In the genomic region with DNA sequence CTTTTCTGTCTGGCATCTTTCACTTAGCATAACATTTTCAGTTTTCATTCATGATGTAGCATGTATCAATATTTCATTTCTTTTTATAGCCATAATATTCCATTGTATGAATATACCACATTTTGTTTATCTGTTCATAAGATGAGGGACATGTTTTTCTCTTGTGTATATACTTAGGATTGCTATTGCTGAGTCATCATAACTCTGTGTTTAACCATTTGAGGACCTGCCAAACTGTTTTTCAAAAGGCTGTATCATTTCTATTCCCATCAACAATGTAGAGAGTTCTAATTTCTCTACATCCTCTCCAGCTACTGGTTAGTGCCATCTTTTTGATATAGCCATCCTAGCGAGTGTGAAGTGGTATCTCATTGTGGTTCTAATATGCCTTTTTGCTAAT, we compare ENCODE assay signal across 1 cellular context.
TF ChIP-seq lines count a peak whose summit lies in the region.

No MANE protein-coding gene starts in this region.

TF ChIP-seq in K562, 482 proteins besides CTCF, POLR2A, EP300 and RAD21 (continued from another document and continues in another):
- no peak for TF ChIP-seq KAT8 (IDR thresholded peaks at IDR 0.05; ENCODE audit: low read depth)
- no peak for TF ChIP-seq ZBTB17 (CRISPR knock-in tag; IDR thresholded peaks at IDR 0.05)
- TF ChIP-seq ZFP91 (CRISPR knock-in tag; IDR thresholded peaks at IDR 0.05) = no peak
- TF ChIP-seq RBM15 (IDR thresholded peaks at IDR 0.05; ENCODE audit: insufficient read depth, low read length) = no peak
- TF ChIP-seq MLLT1 (IDR thresholded peaks at IDR 0.05) = no peak
- TF ChIP-seq, protein P1, sequence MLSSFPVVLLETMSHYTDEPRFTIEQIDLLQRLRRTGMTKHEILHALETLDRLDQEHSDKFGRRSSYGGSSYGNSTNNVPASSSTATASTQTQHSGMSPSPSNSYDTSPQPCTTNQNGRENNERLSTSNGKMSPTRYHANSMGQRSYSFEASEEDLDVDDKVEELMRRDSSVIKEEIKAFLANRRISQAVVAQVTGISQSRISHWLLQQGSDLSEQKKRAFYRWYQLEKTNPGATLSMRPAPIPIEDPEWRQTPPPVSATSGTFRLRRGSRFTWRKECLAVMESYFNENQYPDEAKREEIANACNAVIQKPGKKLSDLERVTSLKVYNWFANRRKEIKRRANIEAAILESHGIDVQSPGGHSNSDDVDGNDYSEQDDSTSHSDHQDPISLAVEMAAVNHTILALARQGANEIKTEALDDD (IDR thresholded peaks at IDR 0.05) = no peak
- TF ChIP-seq KAT2B (IDR thresholded peaks at IDR 0.05; ENCODE audit: low read depth, low read length) = no peak
- TF ChIP-seq KAT7 (CRISPR knock-in tag; IDR thresholded peaks at IDR 0.05; ENCODE audit: borderline replicate concordance) = no peak
- 0 out of 2 replicates have a peak, but pooled peaks have one; percentile 44 for TF ChIP-seq HDAC2 (IDR thresholded peaks at IDR 0.05)
- TF ChIP-seq RNF2 (IDR thresholded peaks at IDR 0.05) = no peak
- TF ChIP-seq XRCC3 (IDR thresholded peaks at IDR 0.05) = no peak
- TF ChIP-seq ZNF408 (CRISPR knock-in tag; IDR thresholded peaks at IDR 0.05; ENCODE audit: low read depth) = no peak
- no peak for TF ChIP-seq ZKSCAN8 (CRISPR knock-in tag; IDR thresholded peaks at IDR 0.05)
- TF ChIP-seq SREBF1 (IDR thresholded peaks at IDR 0.05; ENCODE audit: borderline replicate concordance, low read depth, low read length) = no peak
- no peak for TF ChIP-seq ZNF431 (CRISPR knock-in tag; IDR thresholded peaks at IDR 0.05)
- TF ChIP-seq CREB3L1 (IDR thresholded peaks at IDR 0.05; ENCODE audit: borderline replicate concordance, low read depth) = no peak
- no peak for TF ChIP-seq LCOR (CRISPR knock-in tag; IDR thresholded peaks at IDR 0.05)
- no peak for TF ChIP-seq ZFP1 (CRISPR knock-in tag; IDR thresholded peaks at IDR 0.05)
- TF ChIP-seq ZC3H8 (IDR thresholded peaks at IDR 0.05) = no peak
- no peak for TF ChIP-seq CEBPB (tag; IDR thresholded peaks at IDR 0.05)
- TF ChIP-seq ATF7 (IDR thresholded peaks at IDR 0.05) = no peak
- TF ChIP-seq U2AF2 (optimal IDR thresholded peaks at IDR 0.05; ENCODE audit: low read depth, low read length) = no peak
- TF ChIP-seq ZNF165 (CRISPR knock-in tag; IDR thresholded peaks at IDR 0.05; ENCODE audit: borderline replicate concordance) = no peak
- TF ChIP-seq HNRNPLL (IDR thresholded peaks at IDR 0.05; ENCODE audit: low read depth, low read length, poor library complexity, severe bottlenecking) = no peak
- no peak for TF ChIP-seq HNRNPK (IDR thresholded peaks at IDR 0.05; ENCODE audit: low read depth, low read length, poor library complexity, severe bottlenecking)
- TF ChIP-seq CREB1 (IDR thresholded peaks at IDR 0.05) = no peak
- TF ChIP-seq CREB1 (CRISPR knock-in tag; IDR thresholded peaks at IDR 0.05) = no peak
- no peak for TF ChIP-seq KDM1A (IDR thresholded peaks at IDR 0.05)
- TF ChIP-seq, protein P2, sequence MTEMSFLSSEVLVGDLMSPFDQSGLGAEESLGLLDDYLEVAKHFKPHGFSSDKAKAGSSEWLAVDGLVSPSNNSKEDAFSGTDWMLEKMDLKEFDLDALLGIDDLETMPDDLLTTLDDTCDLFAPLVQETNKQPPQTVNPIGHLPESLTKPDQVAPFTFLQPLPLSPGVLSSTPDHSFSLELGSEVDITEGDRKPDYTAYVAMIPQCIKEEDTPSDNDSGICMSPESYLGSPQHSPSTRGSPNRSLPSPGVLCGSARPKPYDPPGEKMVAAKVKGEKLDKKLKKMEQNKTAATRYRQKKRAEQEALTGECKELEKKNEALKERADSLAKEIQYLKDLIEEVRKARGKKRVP (CRISPR knock-in tag; IDR thresholded peaks at IDR 0.05) = no peak
- TF ChIP-seq CBFB (CRISPR knock-in tag; IDR thresholded peaks at IDR 0.05) = no peak
- no peak for TF ChIP-seq HDAC1 (IDR thresholded peaks at IDR 0.05)
- TF ChIP-seq, protein P3, sequence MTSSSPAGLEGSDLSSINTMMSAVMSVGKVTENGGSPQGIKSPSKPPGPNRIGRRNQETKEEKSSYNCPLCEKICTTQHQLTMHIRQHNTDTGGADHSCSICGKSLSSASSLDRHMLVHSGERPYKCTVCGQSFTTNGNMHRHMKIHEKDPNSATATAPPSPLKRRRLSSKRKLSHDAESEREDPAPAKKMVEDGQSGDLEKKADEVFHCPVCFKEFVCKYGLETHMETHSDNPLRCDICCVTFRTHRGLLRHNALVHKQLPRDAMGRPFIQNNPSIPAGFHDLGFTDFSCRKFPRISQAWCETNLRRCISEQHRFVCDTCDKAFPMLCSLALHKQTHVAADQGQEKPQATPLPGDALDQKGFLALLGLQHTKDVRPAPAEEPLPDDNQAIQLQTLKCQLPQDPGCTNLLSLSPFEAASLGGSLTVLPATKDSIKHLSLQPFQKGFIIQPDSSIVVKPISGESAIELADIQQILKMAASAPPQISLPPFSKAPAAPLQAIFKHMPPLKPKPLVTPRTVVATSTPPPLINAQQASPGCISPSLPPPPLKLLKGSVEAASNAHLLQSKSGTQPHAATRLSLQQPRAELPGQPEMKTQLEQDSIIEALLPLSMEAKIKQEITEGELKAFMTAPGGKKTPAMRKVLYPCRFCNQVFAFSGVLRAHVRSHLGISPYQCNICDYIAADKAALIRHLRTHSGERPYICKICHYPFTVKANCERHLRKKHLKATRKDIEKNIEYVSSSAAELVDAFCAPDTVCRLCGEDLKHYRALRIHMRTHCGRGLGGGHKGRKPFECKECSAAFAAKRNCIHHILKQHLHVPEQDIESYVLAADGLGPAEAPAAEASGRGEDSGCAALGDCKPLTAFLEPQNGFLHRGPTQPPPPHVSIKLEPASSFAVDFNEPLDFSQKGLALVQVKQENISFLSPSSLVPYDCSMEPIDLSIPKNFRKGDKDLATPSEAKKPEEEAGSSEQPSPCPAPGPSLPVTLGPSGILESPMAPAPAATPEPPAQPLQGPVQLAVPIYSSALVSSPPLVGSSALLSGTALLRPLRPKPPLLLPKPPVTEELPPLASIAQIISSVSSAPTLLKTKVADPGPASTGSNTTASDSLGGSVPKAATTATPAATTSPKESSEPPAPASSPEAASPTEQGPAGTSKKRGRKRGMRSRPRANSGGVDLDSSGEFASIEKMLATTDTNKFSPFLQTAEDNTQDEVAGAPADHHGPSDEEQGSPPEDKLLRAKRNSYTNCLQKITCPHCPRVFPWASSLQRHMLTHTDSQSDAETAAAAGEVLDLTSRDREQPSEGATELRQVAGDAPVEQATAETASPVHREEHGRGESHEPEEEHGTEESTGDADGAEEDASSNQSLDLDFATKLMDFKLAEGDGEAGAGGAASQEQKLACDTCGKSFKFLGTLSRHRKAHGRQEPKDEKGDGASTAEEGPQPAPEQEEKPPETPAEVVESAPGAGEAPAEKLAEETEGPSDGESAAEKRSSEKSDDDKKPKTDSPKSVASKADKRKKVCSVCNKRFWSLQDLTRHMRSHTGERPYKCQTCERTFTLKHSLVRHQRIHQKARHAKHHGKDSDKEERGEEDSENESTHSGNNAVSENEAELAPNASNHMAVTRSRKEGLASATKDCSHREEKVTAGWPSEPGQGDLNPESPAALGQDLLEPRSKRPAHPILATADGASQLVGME (CRISPR knock-in tag; IDR thresholded peaks at IDR 0.05) = no peak
- TF ChIP-seq PCBP2 (IDR thresholded peaks at IDR 0.05; ENCODE audit: low read depth, low read length, poor library complexity, severe bottlenecking) = no peak
- TF ChIP-seq ETV5 (CRISPR knock-in tag; IDR thresholded peaks at IDR 0.05; ENCODE audit: low read depth) = no peak
- no peak for TF ChIP-seq ZBTB49 (CRISPR knock-in tag; IDR thresholded peaks at IDR 0.05; ENCODE audit: borderline replicate concordance)
- TF ChIP-seq ZNF398 (CRISPR knock-in tag; IDR thresholded peaks at IDR 0.05) = no peak
- TF ChIP-seq ZFPM2 (CRISPR knock-in tag; IDR thresholded peaks at IDR 0.05) = no peak
- no peak for TF ChIP-seq SRF (CRISPR knock-in tag; IDR thresholded peaks at IDR 0.05)
- TF ChIP-seq JUN (IDR thresholded peaks at IDR 0.05; ENCODE audit: borderline replicate concordance, low read depth, low read length) = no peak
- no peak for TF ChIP-seq JUN (CRISPR knock-in tag; IDR thresholded peaks at IDR 0.05; ENCODE audit: borderline replicate concordance)
- TF ChIP-seq ZNF75A (CRISPR knock-in tag; IDR thresholded peaks at IDR 0.05) = no peak
- no peak for TF ChIP-seq LEF1 (IDR thresholded peaks at IDR 0.05)
- no peak for TF ChIP-seq ZNF324 (CRISPR knock-in tag; IDR thresholded peaks at IDR 0.05)
- no peak for TF ChIP-seq TAL1 (IDR thresholded peaks at IDR 0.05)
- no peak for TF ChIP-seq HDAC6 (IDR thresholded peaks at IDR 0.05; ENCODE audit: low read depth, low read length)
- TF ChIP-seq HNRNPUL1 (IDR thresholded peaks at IDR 0.05; ENCODE audit: low read length) = no peak
- no peak for TF ChIP-seq HBP1 (CRISPR knock-in tag; IDR thresholded peaks at IDR 0.05)
- TF ChIP-seq ZNF224 (CRISPR knock-in tag; IDR thresholded peaks at IDR 0.05) = no peak
